1 cellular context compared by ENCODE assay signal in the genomic region with DNA sequence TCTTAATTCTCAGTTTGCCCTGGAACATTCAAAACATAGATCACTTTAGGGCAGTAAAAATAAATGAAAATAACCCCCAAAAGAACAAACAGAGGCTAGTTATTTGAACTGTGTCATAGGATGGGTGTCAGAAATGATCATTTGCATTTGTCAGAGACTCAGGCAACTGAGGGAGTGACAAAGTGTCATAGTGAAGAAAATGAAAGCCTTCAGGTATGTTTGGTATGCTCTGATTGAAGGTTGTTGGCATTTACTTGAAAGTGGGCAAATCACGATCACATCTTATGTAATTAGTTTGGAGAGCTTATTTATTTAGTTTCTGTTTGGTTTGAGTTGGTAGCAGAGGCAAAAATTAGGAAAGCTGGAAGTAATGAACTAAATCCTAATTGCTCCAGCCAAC.
TF ChIP-seq lines count a peak whose summit lies in the region.

No MANE protein-coding gene starts in this region.

TF ChIP-seq in WTC11, 78 proteins besides CTCF, POLR2A, EP300 and RAD21 (continued from another document):
- TF ChIP-seq, protein P1, sequence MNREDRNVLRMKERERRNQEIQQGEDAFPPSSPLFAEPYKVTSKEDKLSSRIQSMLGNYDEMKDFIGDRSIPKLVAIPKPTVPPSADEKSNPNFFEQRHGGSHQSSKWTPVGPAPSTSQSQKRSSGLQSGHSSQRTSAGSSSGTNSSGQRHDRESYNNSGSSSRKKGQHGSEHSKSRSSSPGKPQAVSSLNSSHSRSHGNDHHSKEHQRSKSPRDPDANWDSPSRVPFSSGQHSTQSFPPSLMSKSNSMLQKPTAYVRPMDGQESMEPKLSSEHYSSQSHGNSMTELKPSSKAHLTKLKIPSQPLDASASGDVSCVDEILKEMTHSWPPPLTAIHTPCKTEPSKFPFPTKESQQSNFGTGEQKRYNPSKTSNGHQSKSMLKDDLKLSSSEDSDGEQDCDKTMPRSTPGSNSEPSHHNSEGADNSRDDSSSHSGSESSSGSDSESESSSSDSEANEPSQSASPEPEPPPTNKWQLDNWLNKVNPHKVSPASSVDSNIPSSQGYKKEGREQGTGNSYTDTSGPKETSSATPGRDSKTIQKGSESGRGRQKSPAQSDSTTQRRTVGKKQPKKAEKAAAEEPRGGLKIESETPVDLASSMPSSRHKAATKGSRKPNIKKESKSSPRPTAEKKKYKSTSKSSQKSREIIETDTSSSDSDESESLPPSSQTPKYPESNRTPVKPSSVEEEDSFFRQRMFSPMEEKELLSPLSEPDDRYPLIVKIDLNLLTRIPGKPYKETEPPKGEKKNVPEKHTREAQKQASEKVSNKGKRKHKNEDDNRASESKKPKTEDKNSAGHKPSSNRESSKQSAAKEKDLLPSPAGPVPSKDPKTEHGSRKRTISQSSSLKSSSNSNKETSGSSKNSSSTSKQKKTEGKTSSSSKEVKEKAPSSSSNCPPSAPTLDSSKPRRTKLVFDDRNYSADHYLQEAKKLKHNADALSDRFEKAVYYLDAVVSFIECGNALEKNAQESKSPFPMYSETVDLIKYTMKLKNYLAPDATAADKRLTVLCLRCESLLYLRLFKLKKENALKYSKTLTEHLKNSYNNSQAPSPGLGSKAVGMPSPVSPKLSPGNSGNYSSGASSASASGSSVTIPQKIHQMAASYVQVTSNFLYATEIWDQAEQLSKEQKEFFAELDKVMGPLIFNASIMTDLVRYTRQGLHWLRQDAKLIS (CRISPR knock-in tag; IDR thresholded peaks at IDR 0.05; ENCODE audit: borderline replicate concordance): no peak
